17 cellular contexts compared by ENCODE assay signal in the genomic region with DNA sequence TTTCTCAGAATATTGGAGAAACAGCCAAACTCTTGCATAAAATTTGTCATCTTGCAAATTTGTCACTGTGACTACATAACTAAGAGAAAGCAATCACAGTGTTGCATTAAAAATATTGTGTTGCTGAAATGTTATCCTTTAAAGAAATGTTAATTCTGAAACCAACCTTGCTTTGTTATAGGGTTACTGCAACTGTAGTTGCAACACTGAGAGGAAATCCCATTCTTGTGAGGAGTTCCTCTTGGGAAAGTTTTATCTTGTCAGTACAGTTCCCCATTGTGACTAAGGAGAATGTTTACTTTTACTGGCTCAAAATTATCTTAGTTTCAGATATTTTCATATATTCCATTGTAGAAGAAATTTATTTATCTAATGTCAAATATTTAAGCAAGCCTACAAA.
"Had no signal": no experiment of that assay in that cellular context is flagged by ENCODE, and none has a peak within 500 bp of the region (broad histone marks: within the 10 kb centered on the region; RNA-seq: fewer than 3 reads in every experiment).

No MANE protein-coding gene starts in this region.

- H3K4me1 ChIP-seq: gastroesophageal sphincter, testis had no signal

- H3K36me3 ChIP-seq: gastroesophageal sphincter, heart right ventricle, pancreas, stomach had no signal

- H3K27me3 ChIP-seq: gastroesophageal sphincter, pancreas, spleen, stomach, testis had no signal

- DNase-seq: activated B cell treated with CpG ODN at 0.5 μM for 24 hours; activated CD4-positive, alpha-beta T cell treated with anti-CD3 and anti-CD28 coated beads for 48 hours; activated CD8-positive, alpha-beta T cell treated with anti-CD3 and anti-CD28 coated beads for 36 hours; activated effector memory CD4-positive, alpha-beta T cell treated with Interleukin-2 at 50 U/mL for 16 hours; activated naive CD4-positive, alpha-beta T cell treated with anti-CD3 and anti-CD28 coated beads, Interleukin-2, amount 50 U/mL, for 16 hours; activated T-cell treated with anti-CD3 and anti-CD28 coated beads, Interleukin-2, amount 50 U/mL, for 4 hours; caudate nucleus; effector memory CD8-positive, alpha-beta T cell; heart right ventricle; mammary epithelial cell; naive B cell; pancreas; spleen; stomach; testis had no signal

- H3K4me3 ChIP-seq: gastroesophageal sphincter, heart right ventricle, pancreas, spleen, stomach, testis had no signal

- H3K27ac ChIP-seq: epithelial cell of prostate, gastroesophageal sphincter, pancreas, stomach, testis had no signal

- H3K9me3 ChIP-seq: gastroesophageal sphincter, heart right ventricle, pancreas, spleen, stomach, testis had no signal
